9 cellular contexts compared by ENCODE assay signal in the genomic region with DNA sequence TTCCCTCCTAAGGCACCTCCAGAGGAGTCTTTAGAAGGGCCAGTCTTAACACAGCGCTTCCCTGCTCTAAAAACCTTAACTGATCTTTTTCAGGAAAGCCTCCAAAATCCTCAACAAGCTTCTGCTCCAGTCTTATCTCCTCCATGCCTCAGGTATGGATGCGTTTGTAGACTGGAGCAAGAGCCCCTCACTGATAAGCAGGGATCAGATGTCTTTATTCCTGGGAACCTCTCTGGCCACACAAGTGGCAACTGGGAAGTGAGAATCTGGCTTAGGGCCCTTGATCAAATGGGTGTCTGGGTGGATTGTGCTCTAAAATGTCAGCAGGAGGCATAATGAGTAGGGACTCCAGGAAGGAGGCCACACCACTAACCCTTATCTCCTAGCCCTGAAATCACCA. TPM values are rescaled to one million over a fixed set of nuclear protein-coding genes. Genes with fewer than 3 reads are reported as not detected.
DNase-seq lines count a peak whose midpoint lies in the region; ATAC-seq and TF ChIP-seq lines count a peak whose summit lies in the region.
"Had no signal": no experiment of that assay in that cellular context is flagged by ENCODE, and none has a peak within 500 bp of the region (broad histone marks: within the 10 kb centered on the region; RNA-seq: fewer than 3 reads in every experiment).

No MANE protein-coding gene starts in this region.

- H3K36me3 ChIP-seq in PC-9 (ENCODE audit: low read depth) (no peaks in the 10 kb centered on the region), esophagus squamous epithelium (no peaks in the 10 kb centered on the region)
- H3K36me3 ChIP-seq: heart right ventricle had no signal

- BruUV-seq in PC-9 (replicated peaks; lab: Mats Ljungman, UMichigan): TSS peak; percentile 62

- H3K27me3 ChIP-seq in PC-9 (ENCODE audit: insufficient read depth, low read depth): no peaks in the 10 kb centered on the region
- peaks cover 0 to 5% (median 0%) of the 10 kb centered on the region in 4 donors for H3K27me3 ChIP-seq in esophagus squamous epithelium

- TF ChIP-seq POLR2A in esophagus squamous epithelium (IDR thresholded peaks at IDR 0.05): no peak

- H3K27me3 Mint-ChIP-seq in T-helper 2 cell treated with Interferon-gamma antibody and Interleukin-4, amounts not matched to agents 5 μg/mL and 100 μg/mL, for 36 hours (ENCODE audit: low read depth): peaks cover 62% of the 10 kb centered on the region
- peaks cover 73% of the 10 kb centered on the region for H3K27me3 Mint-ChIP-seq in stimulated activated naive CD8-positive, alpha-beta T cell treated with anti-CD3 and anti-CD28 coated beads, Interleukin-15, amount 100 ng/mL, for 72 hours

- H3K27ac ChIP-seq in PC-9 (no peak overlapping the region), esophagus squamous epithelium (no peak overlapping the region)

- no peak overlapping the region; the same call in 1 of the 2 replicates for H3K4me3 ChIP-seq in PC-9
- peak overlapping the region in 3 of 4 donors; percentile 61 to 84 (median 72) for H3K4me3 ChIP-seq in esophagus squamous epithelium

- no peaks in the 10 kb centered on the region for H4K20me1 ChIP-seq in PC-9 (ENCODE audit: insufficient read depth)

- no peaks in the 10 kb centered on the region for H3K79me2 ChIP-seq in PC-9 (ENCODE audit: low read depth)

- ATAC-seq in stimulated activated naive CD8-positive, alpha-beta T cell treated with anti-CD3 and anti-CD28 coated beads, Interleukin-15, amount 100 ng/mL, for 72 hours: no peak
- no peak for ATAC-seq in GM18873 (IDR thresholded peaks at IDR 0.05; ENCODE audit: low FRiP score, unreplicated experiment)

- H3K4me1 ChIP-seq in PC-9 (replicated peaks; ENCODE audit: insufficient read depth) (peaks cover 10% of the 10 kb centered on the region; the same call in 1 of the 2 replicates), esophagus squamous epithelium (peaks cover 4 to 21% (median 8%) of the 10 kb centered on the region in 3 donors)

- no peaks in the 10 kb centered on the region for H3K9me3 Mint-ChIP-seq in T-helper 2 cell treated with Interferon-gamma antibody and Interleukin-4, amounts not matched to agents 5 μg/mL and 100 μg/mL, for 36 hours
- no peaks in the 10 kb centered on the region for H3K9me3 Mint-ChIP-seq in stimulated activated naive CD8-positive, alpha-beta T cell treated with anti-CD3 and anti-CD28 coated beads, Interleukin-15, amount 100 ng/mL, for 72 hours

- H3K4me3 Mint-ChIP-seq in T-helper 2 cell treated with Interferon-gamma antibody and Interleukin-4, amounts not matched to agents 5 μg/mL and 100 μg/mL, for 36 hours: peak overlapping the region; percentile 89
- peak overlapping the region; percentile 79 to 82 for H3K4me3 Mint-ChIP-seq in stimulated activated naive CD8-positive, alpha-beta T cell treated with anti-CD3 and anti-CD28 coated beads, Interleukin-15, amount 100 ng/mL, for 72 hours

- peak overlapping the region; percentile 75 for H3K4me2 ChIP-seq in PC-9

- CTCF ChIA-PET in PC-9 (lab: Charles Lee): no interaction called here

- peaks cover 10% of the 10 kb centered on the region for H3K4me1 Mint-ChIP-seq in T-helper 2 cell treated with Interferon-gamma antibody and Interleukin-4, amounts not matched to agents 5 μg/mL and 100 μg/mL, for 36 hours (ENCODE audit: low read depth)
- H3K4me1 Mint-ChIP-seq in stimulated activated naive CD8-positive, alpha-beta T cell treated with anti-CD3 and anti-CD28 coated beads, Interleukin-15, amount 100 ng/mL, for 72 hours: peaks cover 11% of the 10 kb centered on the region

- no peak for DNase-seq in T-helper 2 cell treated with Interferon-gamma antibody and Interleukin-4, amounts not matched to agents 5 μg/mL and 100 μg/mL, for 36 hours (ENCODE audit: low spot score)
- DNase-seq in T-helper 2 cell (no peak), PC-9 (no peak), esophagus squamous epithelium (lab: John Stamatoyannopoulos, UW) (no peak), anterior cingulate cortex (lab: John Stamatoyannopoulos, UW) (no peak), AG08396 (ENCODE audit: low spot score) (no peak)
- no peak for DNase-seq in stimulated activated naive CD8-positive, alpha-beta T cell treated with anti-CD3 and anti-CD28 coated beads, Interleukin-15, amount 100 ng/mL, for 72 hours

- H3K9me2 ChIP-seq in PC-9 (ENCODE audit: insufficient read depth): no peaks in the 10 kb centered on the region

- no peak overlapping the region for H3K27ac Mint-ChIP-seq in T-helper 2 cell treated with Interferon-gamma antibody and Interleukin-4, amounts not matched to agents 5 μg/mL and 100 μg/mL, for 36 hours
- H3K27ac Mint-ChIP-seq in stimulated activated naive CD8-positive, alpha-beta T cell treated with anti-CD3 and anti-CD28 coated beads, Interleukin-15, amount 100 ng/mL, for 72 hours: no peak overlapping the region

- WGBS in esophagus squamous epithelium, 2 donors: 79% methylated on average over 2 of the region's 2 CpGs

- no peak overlapping the region for H2AFZ ChIP-seq in PC-9

- TF ChIP-seq CTCF in PC-9 (conservative IDR thresholded peaks at IDR 0.05) (no peak), esophagus squamous epithelium (IDR thresholded peaks at IDR 0.05) (no peak)

- H3F3A ChIP-seq in PC-9 (ENCODE audit: insufficient read depth, low read depth): peaks cover 5% of the 10 kb centered on the region; the same call in 1 of the 2 replicates

- no peaks in the 10 kb centered on the region for H3K9me3 ChIP-seq in PC-9 (ENCODE audit: insufficient read depth, low read depth)
- H3K9me3 ChIP-seq in esophagus squamous epithelium: no peaks in the 10 kb centered on the region
- H3K9me3 ChIP-seq: heart right ventricle had no signal

- no peaks in the 10 kb centered on the region for H3K36me3 Mint-ChIP-seq in T-helper 2 cell treated with Interferon-gamma antibody and Interleukin-4, amounts not matched to agents 5 μg/mL and 100 μg/mL, for 36 hours (ENCODE audit: low read depth)

- POLR2A ChIA-PET in PC-9 (lab: Charles Lee; ENCODE audit: unreplicated experiment): no interaction called here

- intact Hi-C loops in PC-9 (cut with micrococcal nuclease; ENCODE audit: unreplicated experiment): no loop called here
- intact Hi-C loops in esophagus squamous epithelium (cut with DNase I): no loop called here

RNA-seq across cellular contexts. Expression of a gene that starts 1.4 kb away (rescaled TPM):
- total RNA-seq in PC-9 (2021) (4.2 and 4.3 TPM in 2 replicates), esophagus squamous epithelium (1 to 10 TPM; 2.4 to 6.1 (median 2.8) TPM)
